ENCODE assay signal across 24 cellular contexts in the genomic region with DNA sequence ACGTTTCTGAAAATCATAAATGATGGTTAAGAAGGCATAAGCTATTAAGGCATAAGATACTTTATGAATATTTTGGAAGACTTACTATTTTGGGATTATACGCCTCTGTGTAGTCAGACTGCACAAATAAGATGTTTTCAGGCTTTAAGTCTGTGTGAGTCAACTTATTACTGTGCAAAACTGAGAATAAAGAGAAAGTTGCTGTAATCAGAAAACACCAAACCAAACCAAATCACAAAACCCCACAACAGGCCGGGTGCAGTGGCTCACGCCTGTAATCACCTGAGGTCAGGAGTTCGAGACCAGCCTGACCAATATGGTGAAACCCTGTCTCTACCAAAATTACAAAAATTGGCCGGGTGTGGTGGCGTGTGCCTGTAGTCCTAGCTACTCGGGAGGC. TPM values are rescaled to one million over a fixed set of nuclear protein-coding genes. Genes with fewer than 3 reads are reported as not detected.
DNase-seq lines count a peak whose midpoint lies in the region; ATAC-seq and TF ChIP-seq lines count a peak whose summit lies in the region.
"Had no signal": no experiment of that assay in that cellular context is flagged by ENCODE, and none has a peak within 500 bp of the region (broad histone marks: within the 10 kb centered on the region; RNA-seq: fewer than 3 reads in every experiment).

No MANE protein-coding gene starts in this region.

- H3K27ac Mint-ChIP-seq in activated T-cell treated with anti-CD3 and anti-CD28 coated beads, Interleukin-2, amount 50 U/mL, for 24 hours = peak overlapping the region; percentile 76
- H3K27ac Mint-ChIP-seq in T-cell = peak overlapping the region in 1 of 2 donors; percentile 34
- peak overlapping the region in 8 of 9 donors; percentile 39 to 85 (median 68) for H3K27ac Mint-ChIP-seq in naive thymus-derived CD4-positive, alpha-beta T cell
- H3K27ac Mint-ChIP-seq: activated naive CD8-positive, alpha-beta T cell treated with anti-CD3 and anti-CD28 coated beads, Interleukin-2, amount 10 ng/mL, durations not matched to agents 7 days and 5 days; brain; GM23338; nephron progenitor cell; T-helper 1 cell treated with Interleukin-12 subunit alpha and Interleukin-12 subunit beta and Interleukin-4 antibody, amounts not matched to agents 30 μg/mL and 1 μg/mL, for 36 hours had no signal

- H3K27ac ChIP-seq in naive thymus-derived CD4-positive, alpha-beta T cell (ENCODE audit: low read depth, low read length) = no peak overlapping the region
- no peak overlapping the region for H3K27ac ChIP-seq in left lung
- H3K27ac ChIP-seq: BLaER1, foreskin keratinocyte, parathyroid adenoma, Peyer's patch, SJSA1 had no signal

- no peak overlapping the region for H3K4me3 ChIP-seq in naive thymus-derived CD4-positive, alpha-beta T cell (ENCODE audit: low read length)
- no peak overlapping the region for H3K4me3 ChIP-seq in left lung
- H3K4me3 ChIP-seq: BLaER1, GM23338, Peyer's patch, SJSA1 had no signal

- TF ChIP-seq CTCF in left lung (IDR thresholded peaks at IDR 0.05) = no peak

- H3K36me3 ChIP-seq in naive thymus-derived CD4-positive, alpha-beta T cell (ENCODE audit: control insufficient read depth in 2 of 3, insufficient read depth in 3 of 3, low read length in 3 of 3) = peaks cover 54 to 91% (median 73%) of the 10 kb centered on the region in 3 experiments
- peaks cover 4 to 91% of the 10 kb centered on the region in 2 donors for H3K36me3 ChIP-seq in left lung

- DNase-seq in activated T-cell treated with anti-CD3 and anti-CD28 coated beads, Interleukin-2, amount 50 U/mL, for 24 hours = no peak
- no peak for DNase-seq in activated T-cell treated with anti-CD3 and anti-CD28 coated beads for 4 hours
- DNase-seq in T-cell = no peak
- no peak for DNase-seq in naive thymus-derived CD4-positive, alpha-beta T cell
- DNase-seq in left lung = no peak
- no peak for DNase-seq in AG08395 (ENCODE audit: low spot score)
- DNase-seq: activated CD4-positive, alpha-beta T cell treated with anti-CD3 and anti-CD28 coated beads, Interleukin-2, amount 50 U/mL, for 4 hours; activated naive CD8-positive, alpha-beta T cell treated with anti-CD3 and anti-CD28 coated beads, Interleukin-2, amount 10 ng/mL, durations not matched to agents 7 days and 5 days; effector CD4-positive, alpha-beta T cell; foreskin keratinocyte; MV-4-11; NCI-H1694; NCI-H2171; NCI-H524 treated with DMSO at 0.1 percent for 48 hours; nephron progenitor cell; Peyer's patch; right cardiac atrium; substantia nigra had no signal

- CTCF ChIA-PET in T-cell (lab: Charles Lee) = interaction anchor here in 1 of 2 donors (0.6 kb wide), 1 partner anchor 143 kb away, joined by 7 read pairs; no protein-coding TSS in a partner anchor
- CTCF ChIA-PET in naive thymus-derived CD4-positive, alpha-beta T cell (lab: Charles Lee) = no interaction called here

- POLR2A ChIA-PET in T-cell (lab: Charles Lee) = interaction anchor here (0.7 to 1.8 kb wide), 5 partner anchors 28 to 40 kb away, joined by 3 to 7 read pairs (median 3); no protein-coding TSS in a partner anchor
- POLR2A ChIA-PET in naive thymus-derived CD4-positive, alpha-beta T cell (lab: Charles Lee) = interaction anchor here (0.7 to 5.7 kb wide), 5 partner anchors 7 to 144 kb away, joined by 3 to 37 read pairs (median 4); partner anchors contain the start of gene CLK1

- H3K4me1 ChIP-seq in naive thymus-derived CD4-positive, alpha-beta T cell (ENCODE audit: control insufficient read depth in 2 of 2, insufficient read depth in 2 of 2, low read length in 2 of 2) = peaks cover 25 to 35% of the 10 kb centered on the region in 2 donors
- peaks cover 26 to 56% of the 10 kb centered on the region in 2 donors for H3K4me1 ChIP-seq in left lung
- H3K4me1 ChIP-seq: foreskin keratinocyte had no signal

- intact Hi-C loops in naive thymus-derived CD4-positive, alpha-beta T cell (cut with micrococcal nuclease) = no loop called here
- intact Hi-C loops in left lung (cut with DNase I) = no loop called here

- peaks cover 51% of the 10 kb centered on the region for H3K4me1 Mint-ChIP-seq in activated T-cell treated with anti-CD3 and anti-CD28 coated beads, Interleukin-2, amount 50 U/mL, for 24 hours (ENCODE audit: low read depth)
- H3K4me1 Mint-ChIP-seq in T-cell = peaks cover 58 to 64% (median 61%) of the 10 kb centered on the region in 3 donors
- peaks cover 26 to 68% (median 54%) of the 10 kb centered on the region in 7 donors for H3K4me1 Mint-ChIP-seq in naive thymus-derived CD4-positive, alpha-beta T cell

- ATAC-seq in T-cell (replicated peaks in 1 of 4) (no peak), left lung (no peak)
- ATAC-seq in naive thymus-derived CD4-positive, alpha-beta T cell = no peak
- ATAC-seq: foreskin keratinocyte, GM23338, right cardiac atrium had no signal

- H3K36me3 Mint-ChIP-seq in activated T-cell treated with anti-CD3 and anti-CD28 coated beads, Interleukin-2, amount 50 U/mL, for 24 hours (ENCODE audit: low read depth) = peaks cover 98% of the 10 kb centered on the region
- H3K36me3 Mint-ChIP-seq in T-cell = peaks cover 76% of the 10 kb centered on the region
- H3K36me3 Mint-ChIP-seq in naive thymus-derived CD4-positive, alpha-beta T cell = peaks cover 29 to 72% (median 69%) of the 10 kb centered on the region in 5 donors

- no peaks in the 10 kb centered on the region for H3K9me3 Mint-ChIP-seq in activated T-cell treated with anti-CD3 and anti-CD28 coated beads, Interleukin-2, amount 50 U/mL, for 24 hours
- H3K9me3 Mint-ChIP-seq in T-cell = no peaks in the 10 kb centered on the region
- peaks cover 0 to 8% (median 0%) of the 10 kb centered on the region in 11 donors for H3K9me3 Mint-ChIP-seq in naive thymus-derived CD4-positive, alpha-beta T cell
- H3K9me3 Mint-ChIP-seq: activated naive CD8-positive, alpha-beta T cell treated with anti-CD3 and anti-CD28 coated beads, Interleukin-2, amount 10 ng/mL, durations not matched to agents 7 days and 5 days; brain; GM23338; nephron progenitor cell; T-helper 1 cell treated with Interleukin-12 subunit alpha and Interleukin-12 subunit beta and Interleukin-4 antibody, amounts not matched to agents 30 μg/mL and 1 μg/mL, for 36 hours had no signal

- H3K27me3 ChIP-seq in naive thymus-derived CD4-positive, alpha-beta T cell (ENCODE audit: control insufficient read depth in 2 of 2, insufficient read depth in 2 of 2, low read length in 2 of 2) = no peaks in the 10 kb centered on the region
- H3K27me3 ChIP-seq in left lung = no peaks in the 10 kb centered on the region
- H3K27me3 ChIP-seq: BLaER1, foreskin keratinocyte, Peyer's patch, SJSA1 had no signal

- H3K9me3 ChIP-seq in naive thymus-derived CD4-positive, alpha-beta T cell (ENCODE audit: control insufficient read depth in 2 of 3, low read length in 3 of 3) = no peaks in the 10 kb centered on the region
- H3K9me3 ChIP-seq in left lung = no peaks in the 10 kb centered on the region
- H3K9me3 ChIP-seq: BLaER1, Peyer's patch, SJSA1 had no signal

- no peaks in the 10 kb centered on the region for H3K27me3 Mint-ChIP-seq in activated T-cell treated with anti-CD3 and anti-CD28 coated beads, Interleukin-2, amount 50 U/mL, for 24 hours
- no peaks in the 10 kb centered on the region for H3K27me3 Mint-ChIP-seq in T-cell
- H3K27me3 Mint-ChIP-seq in naive thymus-derived CD4-positive, alpha-beta T cell = no peaks in the 10 kb centered on the region
- H3K27me3 Mint-ChIP-seq: activated naive CD8-positive, alpha-beta T cell treated with anti-CD3 and anti-CD28 coated beads, Interleukin-2, amount 10 ng/mL, durations not matched to agents 7 days and 5 days; brain had no signal

- no peak overlapping the region for H3K4me3 Mint-ChIP-seq in activated T-cell treated with anti-CD3 and anti-CD28 coated beads, Interleukin-2, amount 50 U/mL, for 24 hours
- peak overlapping the region in 2 of 3 donors; percentile 17 to 84 for H3K4me3 Mint-ChIP-seq in T-cell
- H3K4me3 Mint-ChIP-seq in naive thymus-derived CD4-positive, alpha-beta T cell = peak overlapping the region in 4 of 10 donors; percentile 14 to 95 (median 58)
- H3K4me3 Mint-ChIP-seq: activated naive CD8-positive, alpha-beta T cell treated with anti-CD3 and anti-CD28 coated beads, Interleukin-2, amount 10 ng/mL, durations not matched to agents 7 days and 5 days; GM23338; nephron progenitor cell; T-helper 1 cell treated with Interleukin-12 subunit alpha and Interleukin-12 subunit beta and Interleukin-4 antibody, amounts not matched to agents 30 μg/mL and 1 μg/mL, for 36 hours had no signal

RNA-seq across cellular contexts. Expression of gene CLK1, which starts 7.7 kb away (rescaled TPM):
- total RNA-seq in T-cell = 1,000 to 10,000 TPM in 2 of 5 donors, 100 to 1,000 TPM in 3; 357 to 1,046 (median 384) TPM
- total RNA-seq in naive thymus-derived CD4-positive, alpha-beta T cell = 100 to 1,000 TPM; 134 to 974 (median 502) TPM
- polyA plus RNA-seq in naive thymus-derived CD4-positive, alpha-beta T cell = 10 to 100 TPM; 24.8 to 61.6 TPM
- 10 to 100 TPM; 75.9 to 91.2 TPM for total RNA-seq in left lung

RNA-seq across cellular contexts. Expression of gene PPIL3, which starts 32.1 kb away (rescaled TPM):
- 10 to 100 TPM; 28.0 to 44.2 (median 30.6) TPM for total RNA-seq in T-cell
- 10 to 100 TPM; 28.5 to 69.7 (median 49.1) TPM for total RNA-seq in naive thymus-derived CD4-positive, alpha-beta T cell
- polyA plus RNA-seq in naive thymus-derived CD4-positive, alpha-beta T cell = 10 to 100 TPM; 28.3 to 31.5 TPM
- 10 to 100 TPM; 26.0 to 31.0 TPM for total RNA-seq in left lung

RNA-seq across cellular contexts. Expression of gene NIF3L1, which starts 32.4 kb away (rescaled TPM):
- total RNA-seq in T-cell (10 to 100 TPM; 11.7 to 29.7 (median 25.0) TPM), left lung (10 to 100 TPM; 18.4 to 26.2 TPM)
- 10 to 100 TPM; 11.5 to 33.9 (median 31.4) TPM for total RNA-seq in naive thymus-derived CD4-positive, alpha-beta T cell
- 10 to 100 TPM; 20.5 to 32.8 TPM for polyA plus RNA-seq in naive thymus-derived CD4-positive, alpha-beta T cell

RNA-seq across cellular contexts. Expression of gene BZW1, which starts 45.1 kb away (rescaled TPM):
- total RNA-seq in T-cell = 100 to 1,000 TPM; 132 to 258 (median 139) TPM
- total RNA-seq in naive thymus-derived CD4-positive, alpha-beta T cell = 100 to 1,000 TPM; 127 to 246 (median 207) TPM
- polyA plus RNA-seq in naive thymus-derived CD4-positive, alpha-beta T cell = 100 to 1,000 TPM; 155 to 162 TPM
- 100 to 1,000 TPM; 211 TPM for total RNA-seq in left lung
